ENCODE assay signal across 12 cellular contexts in genomic region chr10:519055-519715, GRCh38.
DNase-seq lines count a peak whose midpoint lies in the region; ATAC-seq and TF ChIP-seq lines count a peak whose summit lies in the region.
"Had no signal": no experiment of that assay in that cellular context is flagged by ENCODE, and none has a peak within 500 bp of the region (broad histone marks: within the 10 kb centered on the region; RNA-seq: fewer than 3 reads in every experiment).

No MANE protein-coding gene starts in this region.

- peaks cover 5% of the 10 kb centered on the region for H3K9me3 Mint-ChIP-seq in nephron progenitor cell
- H3K9me3 Mint-ChIP-seq in stimulated activated effector memory CD8-positive, alpha-beta T cell treated with anti-CD3 and anti-CD28 coated beads, Interleukin-12 subunit alpha, Interleukin-12 subunit beta, amount 100 ng/mL, for 72 hours, result no peaks in the 10 kb centered on the region
- H3K9me3 Mint-ChIP-seq: HFFc6 had no signal

- H4K20me1 ChIP-seq in OCI-LY1 (ENCODE audit: insufficient read depth, low read length), result no peaks in the 10 kb centered on the region

- peaks cover 24% of the 10 kb centered on the region for H3F3A ChIP-seq in OCI-LY1 (ENCODE audit: insufficient read depth, low read length)

- H3K4me3 ChIP-seq in H7 (ENCODE audit: insufficient read depth, low read depth, low read length) (no peak overlapping the region), OCI-LY1 (ENCODE audit: low read depth, low read length, poor library complexity, severe bottlenecking) (no peak overlapping the region)

- H3K9me2 ChIP-seq in OCI-LY1 (ENCODE audit: low read depth, low read length), result no peaks in the 10 kb centered on the region

- peaks cover 77% of the 10 kb centered on the region for H3K4me1 Mint-ChIP-seq in nephron progenitor cell
- H3K4me1 Mint-ChIP-seq in stimulated activated effector memory CD8-positive, alpha-beta T cell treated with anti-CD3 and anti-CD28 coated beads, Interleukin-12 subunit alpha, Interleukin-12 subunit beta, amount 100 ng/mL, for 72 hours, result peaks cover 6% of the 10 kb centered on the region

- H3K27me3 Mint-ChIP-seq in nephron progenitor cell (ENCODE audit: low read depth, poor library complexity), result peaks cover 3% of the 10 kb centered on the region

- peaks cover 95% of the 10 kb centered on the region for H3K4me1 ChIP-seq in OCI-LY1 (ENCODE audit: insufficient read depth, low read length, severe bottlenecking)

- H3K9me3 ChIP-seq in OCI-LY1 (ENCODE audit: low read length), result no peaks in the 10 kb centered on the region

- H3K27me3 ChIP-seq in H7 (ENCODE audit: control insufficient read depth, insufficient read depth, low read length) (no peaks in the 10 kb centered on the region), OCI-LY1 (ENCODE audit: insufficient read depth, low read length) (no peaks in the 10 kb centered on the region)

- peak overlapping the region; percentile 97 for H3K27ac ChIP-seq in OCI-LY1 (ENCODE audit: low read depth, low read length, poor library complexity, severe bottlenecking)

- H3K36me3 Mint-ChIP-seq in nephron progenitor cell (ENCODE audit: low read depth), result peaks cover 9% of the 10 kb centered on the region
- no peaks in the 10 kb centered on the region for H3K36me3 Mint-ChIP-seq in stimulated activated effector memory CD8-positive, alpha-beta T cell treated with anti-CD3 and anti-CD28 coated beads, Interleukin-12 subunit alpha, Interleukin-12 subunit beta, amount 100 ng/mL, for 72 hours

- H3K36me3 ChIP-seq in H7 (replicated peaks; ENCODE audit: control insufficient read depth, insufficient read depth, low read length) (no peaks in the 10 kb centered on the region), OCI-LY1 (ENCODE audit: insufficient read depth, low read length) (peaks cover 9% of the 10 kb centered on the region; the same call in 1 of the 2 replicates)

- no peak for TF ChIP-seq CTCF in OCI-LY1 (IDR thresholded peaks at IDR 0.05; ENCODE audit: low read length)
- no peak for TF ChIP-seq CTCF in nephron progenitor cell (IDR thresholded peaks at IDR 0.05)

- peak overlapping the region; percentile 66; the same call in 1 of the 2 replicates for H3K9ac ChIP-seq in OCI-LY1 (ENCODE audit: low read length)

- ATAC-seq in stimulated activated effector memory CD8-positive, alpha-beta T cell treated with anti-CD3 and anti-CD28 coated beads, Interleukin-12 subunit alpha, Interleukin-12 subunit beta, amount 100 ng/mL, for 72 hours, result peak; percentile 12
- ATAC-seq: HepG2 had no signal

- in situ Hi-C loops in KBM-7 (cut with MboI; ENCODE audit: low pct_unique_long_range_greater_than_20kb, low sequenced_read_pairs), result no loop called here

- H3K79me2 ChIP-seq in OCI-LY1 (ENCODE audit: insufficient read depth, low read length), result peaks cover 4% of the 10 kb centered on the region

- H3K4me3 Mint-ChIP-seq in nephron progenitor cell, result no peak overlapping the region
- no peak overlapping the region for H3K4me3 Mint-ChIP-seq in stimulated activated effector memory CD8-positive, alpha-beta T cell treated with anti-CD3 and anti-CD28 coated beads, Interleukin-12 subunit alpha, Interleukin-12 subunit beta, amount 100 ng/mL, for 72 hours
- H3K4me3 Mint-ChIP-seq: HFFc6 had no signal

- H2AFZ ChIP-seq in OCI-LY1 (ENCODE audit: low read length), result no peak overlapping the region

- peak overlapping the region; percentile 77 for H3K27ac Mint-ChIP-seq in nephron progenitor cell
- no peak overlapping the region for H3K27ac Mint-ChIP-seq in stimulated activated effector memory CD8-positive, alpha-beta T cell treated with anti-CD3 and anti-CD28 coated beads, Interleukin-12 subunit alpha, Interleukin-12 subunit beta, amount 100 ng/mL, for 72 hours

- H3K4me2 ChIP-seq in OCI-LY1 (ENCODE audit: low read length), result peak overlapping the region; percentile 61

- DNase-seq in H7, result peak; percentile 30
- DNase-seq in nephron progenitor cell, result no peak
- DNase-seq in stimulated activated effector memory CD8-positive, alpha-beta T cell treated with anti-CD3 and anti-CD28 coated beads, Interleukin-12 subunit alpha, Interleukin-12 subunit beta, amount 100 ng/mL, for 72 hours (ENCODE audit: low spot score in 2 of 2), result no peak
- no peak for DNase-seq in stimulated activated CD4-positive, alpha-beta T cell treated with anti-CD3 and anti-CD28 coated beads, Interleukin-2, amount 100 ng/mL, for 24 hours
- DNase-seq in KBM-7, result no peak
- no peak for DNase-seq in NCI-H82 treated with DMSO at 0.1 percent for 48 hours (lab: John Stamatoyannopoulos, UW; ENCODE audit: unreplicated experiment)
- DNase-seq: HFFc6, KG1, MV-4-11, NCI-H1694 treated with DMSO at 0.1 percent for 48 hours had no signal
